ENCODE assay signal across 9 cellular contexts in genomic region chr1:31957701-31958674, GRCh38. TPM values are rescaled to one million over a fixed set of nuclear protein-coding genes. Genes with fewer than 3 reads are reported as not detected.
A peak's percentile ranks its signal among the peaks of the same experiment; 100 is the strongest.
DNase-seq lines count a peak whose midpoint lies in the region; ATAC-seq and TF ChIP-seq lines count a peak whose summit lies in the region.
"Had no signal": no experiment of that assay in that cellular context is flagged by ENCODE, and none has a peak within 500 bp of the region (broad histone marks: within the 10 kb centered on the region; RNA-seq: fewer than 3 reads in every experiment).

No MANE protein-coding gene starts in this region.

- H3K36me3 ChIP-seq in CD8-positive, alpha-beta memory T cell (ENCODE audit: insufficient read depth, low read length): no peaks in the 10 kb centered on the region
- H3K36me3 ChIP-seq in KOPT-K1 (ENCODE audit: insufficient read depth, low read length): no peaks in the 10 kb centered on the region

- peak overlapping the region; percentile 58 for H3K27ac ChIP-seq in CD8-positive, alpha-beta memory T cell (ENCODE audit: low read depth, low read length)
- peak overlapping the region; percentile 92 for H3K27ac ChIP-seq in KOPT-K1 (ENCODE audit: low read depth, low read length, poor library complexity, severe bottlenecking)

- POLR2A ChIA-PET in CD8-positive, alpha-beta memory T cell (lab: Charles Lee): interaction anchor here (0.7 to 3.8 kb wide), 4 partner anchors 15 to 54 kb away, joined by 3 to 35 read pairs (median 4); partner anchors contain the start of gene PTP4A2

- H3K27me3 Mint-ChIP-seq in CD8-positive, alpha-beta memory T cell: no peaks in the 10 kb centered on the region
- H3K27me3 Mint-ChIP-seq in activated T-cell treated with anti-CD3 and anti-CD28 coated beads, Interleukin-2, amount 50 U/mL, for 4 hours (ENCODE audit: low read depth): no peaks in the 10 kb centered on the region
- H3K27me3 Mint-ChIP-seq in osteocyte (ENCODE audit: unreplicated experiment): no peaks in the 10 kb centered on the region

- H3K4me3 ChIP-seq in CD8-positive, alpha-beta memory T cell (ENCODE audit: low read length): peak overlapping the region; percentile 37

- peak overlapping the region; percentile 3 to 68 (median 64) for H3K4me3 Mint-ChIP-seq in CD8-positive, alpha-beta memory T cell
- H3K4me3 Mint-ChIP-seq in activated T-cell treated with anti-CD3 and anti-CD28 coated beads, Interleukin-2, amount 50 U/mL, for 4 hours: peak overlapping the region; percentile 51
- H3K4me3 Mint-ChIP-seq in osteocyte (ENCODE audit: unreplicated experiment): no peak overlapping the region
- H3K4me3 Mint-ChIP-seq: neural crest cell had no signal

- H3K27ac Mint-ChIP-seq in CD8-positive, alpha-beta memory T cell: peak overlapping the region; percentile 59 to 95 (median 81)
- H3K27ac Mint-ChIP-seq in osteocyte (ENCODE audit: unreplicated experiment): peak overlapping the region; percentile 95

- peak in 2 of 5 donors; percentile 31 to 56 for DNase-seq in CD8-positive, alpha-beta memory T cell
- DNase-seq in activated T-cell treated with anti-CD3 and anti-CD28 coated beads, Interleukin-2, amount 50 U/mL, for 4 hours: peak; percentile 18
- DNase-seq in osteocyte (ENCODE audit: extremely low spot score, unreplicated experiment): no peak
- DNase-seq in AG08396 (ENCODE audit: low spot score): no peak
- DNase-seq in NCI-H748 (lab: John Stamatoyannopoulos, UW; ENCODE audit: unreplicated experiment): no peak

- no peak for TF ChIP-seq CTCF in osteocyte (IDR thresholded peaks at IDR 0.05)

- no peaks in the 10 kb centered on the region for H3K27me3 ChIP-seq in CD8-positive, alpha-beta memory T cell (ENCODE audit: insufficient read depth, low read length, poor library complexity, severe bottlenecking)

- peaks cover 52% of the 10 kb centered on the region for H3K4me1 ChIP-seq in CD8-positive, alpha-beta memory T cell (ENCODE audit: insufficient read depth, low read length)

- no peaks in the 10 kb centered on the region for H3K9me3 ChIP-seq in CD8-positive, alpha-beta memory T cell (ENCODE audit: low read length)
- H3K9me3 ChIP-seq in KOPT-K1 (ENCODE audit: insufficient read depth, low read length, poor library complexity, severe bottlenecking): no peaks in the 10 kb centered on the region

- CTCF ChIA-PET in CD8-positive, alpha-beta memory T cell (lab: Charles Lee): interaction anchor here (0.9 to 4.7 kb wide), 6 partner anchors 13 to 195 kb away, joined by 3 to 70 read pairs (median 8); partner anchors contain the start of gene PTP4A2

- ATAC-seq in activated T-cell treated with anti-CD3 and anti-CD28 coated beads, Interleukin-2, amount 50 U/mL, for 4 hours: peak; percentile 76 to 84
- ATAC-seq in GM21717 (IDR thresholded peaks at IDR 0.05; ENCODE audit: unreplicated experiment) (no peak), HG03439 (IDR thresholded peaks at IDR 0.05; ENCODE audit: unreplicated experiment) (no peak)

- H3K9me3 Mint-ChIP-seq in CD8-positive, alpha-beta memory T cell: no peaks in the 10 kb centered on the region
- H3K9me3 Mint-ChIP-seq in activated T-cell treated with anti-CD3 and anti-CD28 coated beads, Interleukin-2, amount 50 U/mL, for 4 hours: no peaks in the 10 kb centered on the region
- no peaks in the 10 kb centered on the region for H3K9me3 Mint-ChIP-seq in osteocyte (ENCODE audit: unreplicated experiment)
- H3K9me3 Mint-ChIP-seq: neural crest cell had no signal

- no peaks in the 10 kb centered on the region for H3K36me3 Mint-ChIP-seq in CD8-positive, alpha-beta memory T cell
- no peaks in the 10 kb centered on the region for H3K36me3 Mint-ChIP-seq in activated T-cell treated with anti-CD3 and anti-CD28 coated beads, Interleukin-2, amount 50 U/mL, for 4 hours (ENCODE audit: insufficient read depth)
- H3K36me3 Mint-ChIP-seq in osteocyte (ENCODE audit: unreplicated experiment): no peaks in the 10 kb centered on the region

- peaks cover 41 to 79% (median 65%) of the 10 kb centered on the region in 3 donors for H3K4me1 Mint-ChIP-seq in CD8-positive, alpha-beta memory T cell
- H3K4me1 Mint-ChIP-seq in activated T-cell treated with anti-CD3 and anti-CD28 coated beads, Interleukin-2, amount 50 U/mL, for 4 hours (ENCODE audit: low read depth): peaks cover 62% of the 10 kb centered on the region
- H3K4me1 Mint-ChIP-seq in osteocyte (ENCODE audit: unreplicated experiment): peaks cover 26% of the 10 kb centered on the region

RNA-seq across cellular contexts. Expression of gene PTP4A2, which starts 19.8 kb away (rescaled TPM):
- 100 to 1,000 TPM; 339 to 368 TPM for total RNA-seq in CD8-positive, alpha-beta memory T cell
- 598 TPM for polyA plus RNA-seq in CD8-positive, alpha-beta memory T cell
- 100 to 1,000 TPM; 294 to 337 (median 297) TPM for total RNA-seq in activated T-cell treated with anti-CD3 and anti-CD28 coated beads, Interleukin-2, amount 50 U/mL, for 4 hours
- 142 and 157 TPM in 2 replicates for total RNA-seq in osteocyte

RNA-seq across cellular contexts. Expression of gene KHDRBS1, which starts 55.7 kb away (rescaled TPM):
- 100 to 1,000 TPM; 210 TPM for total RNA-seq in CD8-positive, alpha-beta memory T cell
- 117 TPM for polyA plus RNA-seq in CD8-positive, alpha-beta memory T cell
- 100 to 1,000 TPM; 186 to 191 (median 187) TPM for total RNA-seq in activated T-cell treated with anti-CD3 and anti-CD28 coated beads, Interleukin-2, amount 50 U/mL, for 4 hours
- 128 and 131 TPM in 2 replicates for total RNA-seq in osteocyte

Comparison
In these comparisons a context has a peak if more than half of its experiments do, and no peak if none do; other contexts are left out.
1. ATAC-seq: peak in activated T-cell treated with anti-CD3 and anti-CD28 coated beads, Interleukin-2, amount 50 U/mL, for 4 hours (2 of 2); none in GM21717 (single experiment) and HG03439 (single experiment).